8 cellular contexts compared by ENCODE assay signal in genomic region chr19:56111601-56112312, GRCh38. TPM values are rescaled to one million over a fixed set of nuclear protein-coding genes. Genes with fewer than 3 reads are reported as not detected.
DNase-seq lines count a peak whose midpoint lies in the region; ATAC-seq, FAIRE-seq and TF ChIP-seq lines count a peak whose summit lies in the region.

No MANE protein-coding gene starts in this region.

- WGBS in upper lobe of left lung, 2 donors: 36 to 80% methylated on average over 4 to 24 of the region's 24 CpGs

- H3K9ac ChIP-seq in OCI-LY1 (ENCODE audit: low read length) (peak overlapping the region; percentile 30; the same call in 1 of the 2 replicates), colonic mucosa (ENCODE audit: low read depth in 2 of 2, low read length in 2 of 2) (peak overlapping the region in 1 of 2 donors; percentile 68)

- no peak for TF ChIP-seq POLR2A in upper lobe of left lung (IDR thresholded peaks at IDR 0.05)

- H3K9me3 Mint-ChIP-seq in nephron (no peaks in the 10 kb centered on the region), HFFc6 (no peaks in the 10 kb centered on the region)

- peak; percentile 89 for FAIRE-seq in GM18507 (lab: Jason Lieb, UNC)

- H3K4me1 ChIP-seq in HEK293 (ENCODE audit: control insufficient read depth, insufficient read depth, low read length) (peaks cover 22% of the 10 kb centered on the region), OCI-LY1 (ENCODE audit: insufficient read depth, low read length, severe bottlenecking) (peaks cover 39% of the 10 kb centered on the region), colonic mucosa (peaks cover 40% of the 10 kb centered on the region), upper lobe of left lung (peaks cover 80 to 97% (median 82%) of the 10 kb centered on the region in 4 donors), A673 (ENCODE audit: insufficient read depth, low read length, poor library complexity, severe bottlenecking) (peaks cover 48% of the 10 kb centered on the region)

- H3K36me3 ChIP-seq in HEK293 (ENCODE audit: control insufficient read depth in 2 of 2, insufficient read depth in 1 of 2, low read length in 2 of 2) (peaks cover 0 to 7% of the 10 kb centered on the region in 2 experiments; a peak in 2 of 3 replicates), OCI-LY1 (ENCODE audit: insufficient read depth, low read length) (no peaks in the 10 kb centered on the region), colonic mucosa (no peaks in the 10 kb centered on the region), upper lobe of left lung (peaks cover 0 to 5% (median 0%) of the 10 kb centered on the region in 4 donors), A673 (ENCODE audit: insufficient read depth, low read length, poor library complexity, severe bottlenecking) (no peaks in the 10 kb centered on the region)

- peak overlapping the region; percentile 62 for H3K4me2 ChIP-seq in OCI-LY1 (ENCODE audit: low read length)

- H3K9me2 ChIP-seq in OCI-LY1 (ENCODE audit: low read depth, low read length): no peaks in the 10 kb centered on the region

- peaks cover 8% of the 10 kb centered on the region; the same call in 1 of the 2 replicates for H3K79me2 ChIP-seq in OCI-LY1 (ENCODE audit: insufficient read depth, low read length)

- H4K20me1 ChIP-seq in OCI-LY1 (ENCODE audit: insufficient read depth, low read length): no peaks in the 10 kb centered on the region

- BruUV-seq in A673 (replicated peaks; lab: Mats Ljungman, UMichigan): no TSS peak

- peak overlapping the region; percentile 86 to 97 (median 97) for H3K27ac Mint-ChIP-seq in nephron
- H3K27ac Mint-ChIP-seq in HFFc6: no peak overlapping the region

- H3K4me1 Mint-ChIP-seq in nephron: peaks cover 66% of the 10 kb centered on the region
- peaks cover 14% of the 10 kb centered on the region for H3K4me1 Mint-ChIP-seq in HFFc6 (ENCODE audit: low read depth)

- H3K9me3 ChIP-seq in HEK293 (ENCODE audit: control insufficient read depth, insufficient read depth, low read depth, low read length): no peaks in the 10 kb centered on the region
- H3K9me3 ChIP-seq in OCI-LY1 (ENCODE audit: low read length): no peaks in the 10 kb centered on the region
- no peaks in the 10 kb centered on the region for H3K9me3 ChIP-seq in colonic mucosa
- no peaks in the 10 kb centered on the region for H3K9me3 ChIP-seq in upper lobe of left lung
- no peaks in the 10 kb centered on the region for H3K9me3 ChIP-seq in A673 (ENCODE audit: low read depth, low read length, poor library complexity, severe bottlenecking)

- POLR2A ChIA-PET in HEK293 (lab: Yijun Ruan, JAX) (no interaction called here), A673 (lab: Charles Lee; ENCODE audit: low non-redundant PET) (no interaction called here)

- H3K4me3 ChIP-seq in HEK293 (ENCODE audit: low read depth, low read length) (no peak overlapping the region), OCI-LY1 (ENCODE audit: low read depth, low read length, poor library complexity, severe bottlenecking) (peak overlapping the region; percentile 37), colonic mucosa (no peak overlapping the region), upper lobe of left lung (no peak overlapping the region), A673 (ENCODE audit: low read depth, low read length, poor library complexity, severe bottlenecking) (no peak overlapping the region)

- TF ChIP-seq CTCF in HEK293 (tag by site-specific recombination; IDR thresholded peaks at IDR 0.05) (no peak), OCI-LY1 (IDR thresholded peaks at IDR 0.05; ENCODE audit: low read length) (no peak), colonic mucosa (IDR thresholded peaks at IDR 0.05) (no peak), nephron (IDR thresholded peaks at IDR 0.05; ENCODE audit: unreplicated experiment in 3 of 3) (no peak), upper lobe of left lung (IDR thresholded peaks at IDR 0.05) (no peak), HFFc6 (IDR thresholded peaks at IDR 0.05) (no peak), A673 (conservative IDR thresholded peaks at IDR 0.05; ENCODE audit: low read depth, low read length) (no peak)

- intact Hi-C loops in colonic mucosa (cut with DNase I): no loop called here
- intact Hi-C loops in A673 (cut with micrococcal nuclease; ENCODE audit: unreplicated experiment): no loop called here

- no peak for TF ChIP-seq EP300 in upper lobe of left lung (IDR thresholded peaks at IDR 0.05)

- H3K27me3 ChIP-seq in OCI-LY1 (ENCODE audit: insufficient read depth, low read length): no peaks in the 10 kb centered on the region
- no peaks in the 10 kb centered on the region for H3K27me3 ChIP-seq in colonic mucosa
- H3K27me3 ChIP-seq in upper lobe of left lung: no peaks in the 10 kb centered on the region
- no peaks in the 10 kb centered on the region for H3K27me3 ChIP-seq in A673 (replicated peaks; ENCODE audit: insufficient read depth, low read depth, low read length, poor library complexity)

- DNase-seq in GM18507 (ENCODE audit: extremely low spot score, insufficient read length, low read depth): peak; percentile 38
- DNase-seq in colonic mucosa: peak; percentile 81
- DNase-seq in upper lobe of left lung: peak; percentile 69 to 85
- DNase-seq in HFFc6: no peak
- no peak for DNase-seq in A673 (ENCODE audit: low spot score)

- H2AFZ ChIP-seq in OCI-LY1 (ENCODE audit: low read length): no peak overlapping the region

- no peaks in the 10 kb centered on the region for H3F3A ChIP-seq in OCI-LY1 (ENCODE audit: insufficient read depth, low read length)

- CTCF ChIA-PET in HEK293 (lab: Yijun Ruan, JAX) (interaction anchor here (0.6 kb wide), 1 partner anchor 52 kb away, joined by 3 read pairs; no protein-coding TSS in a partner anchor), A673 (lab: Charles Lee) (no interaction called here)

- H3K27ac ChIP-seq in HEK293 (ENCODE audit: extremely low read depth, low read depth, low read length): no peak overlapping the region
- peak overlapping the region; percentile 85 for H3K27ac ChIP-seq in OCI-LY1 (ENCODE audit: low read depth, low read length, poor library complexity, severe bottlenecking)
- peak overlapping the region; percentile 75 for H3K27ac ChIP-seq in colonic mucosa
- H3K27ac ChIP-seq in upper lobe of left lung: peak overlapping the region; percentile 71 to 84 (median 82)
- H3K27ac ChIP-seq in A673 (ENCODE audit: low read depth, low read length, poor library complexity, severe bottlenecking): no peak overlapping the region

- H3K4me3 Mint-ChIP-seq in nephron (no peak overlapping the region), HFFc6 (no peak overlapping the region)

- H3K27me3 Mint-ChIP-seq in nephron (ENCODE audit: low read depth) (no peaks in the 10 kb centered on the region), HFFc6 (ENCODE audit: insufficient read depth) (peaks cover 6% of the 10 kb centered on the region)

- H3K36me3 Mint-ChIP-seq in nephron (ENCODE audit: low read depth) (peaks cover 5% of the 10 kb centered on the region), HFFc6 (ENCODE audit: low read depth) (peaks cover 7% of the 10 kb centered on the region; the same call in 1 of the 2 replicates)

- peak; percentile 74 to 75 for ATAC-seq in upper lobe of left lung (ENCODE audit: low FRiP score in 2 of 2)

TF ChIP-seq in HEK293, 187 proteins besides CTCF, POLR2A, EP300 and RAD21 (continues in another document):
- 0 out of 2 replicates have a peak, but pooled peaks have one; percentile 14 for TF ChIP-seq ZNF600 (tag by site-specific recombination; IDR thresholded peaks at IDR 0.05)
- TF ChIP-seq INSM2 (tag by site-specific recombination; IDR thresholded peaks at IDR 0.05): no peak
- TF ChIP-seq ZNF202 (tag by site-specific recombination; IDR thresholded peaks at IDR 0.05; ENCODE audit: borderline replicate concordance): no peak
- TF ChIP-seq ZNF488 (tag by site-specific recombination; IDR thresholded peaks at IDR 0.05): no peak
- no peak for TF ChIP-seq ZNF639 (tag by site-specific recombination; IDR thresholded peaks at IDR 0.05)
- no peak for TF ChIP-seq KLF9 (tag by site-specific recombination; IDR thresholded peaks at IDR 0.05; ENCODE audit: low read depth)
- TF ChIP-seq ZNF184 (tag by site-specific recombination; IDR thresholded peaks at IDR 0.05): no peak

RNA-seq across cellular contexts. Expression of gene ZNF787, which starts 9.3 kb away (rescaled TPM):
- total RNA-seq in colonic mucosa (10 to 100 TPM; 52.1 to 69.2 TPM), upper lobe of left lung (10 to 100 TPM; 20.5 to 45.4 (median 35.8) TPM), A673 (2021) (48.6 and 51.0 TPM in 2 replicates)
- total RNA-seq in HFFc6 (2021; fragmentation: NEBNext Ultra II Directional; extraction: Animal tissue kit (Norgen Biotek cat#: 25700)): 10 to 100 TPM; 28.5 to 31.5 (median 29.5) TPM

RNA-seq across cellular contexts. Expression of gene ZNF444, which starts 29.3 kb away (rescaled TPM):
- total RNA-seq in colonic mucosa (10 to 100 TPM; 20.5 to 50.9 TPM), upper lobe of left lung (100 to 1,000 TPM in 2 of 6 donors, 10 to 100 TPM in 4; 29.2 to 131 (median 61.3) TPM), A673 (2021) (44.2 and 45.3 TPM in 2 replicates)
- 10 to 100 TPM; 20.6 to 28.4 (median 22.5) TPM for total RNA-seq in HFFc6 (2021; fragmentation: NEBNext Ultra II Directional; extraction: Animal tissue kit (Norgen Biotek cat#: 25700))

Comparison
In these comparisons a context has a peak if more than half of its experiments do, and no peak if none do; other contexts are left out.
1. DNase-seq: peak in GM18507 (single experiment), colonic mucosa (single experiment) and upper lobe of left lung (2 of 2); none in HFFc6 (single experiment) and A673 (single experiment).
2. H3K27ac ChIP-seq: peak in OCI-LY1 (single experiment), colonic mucosa (single experiment) and upper lobe of left lung (4 of 4); none in HEK293 (single experiment) and A673 (single experiment).